8 cellular contexts compared by ENCODE assay signal in genomic region chr4:152935661-152936445, GRCh38. TPM values are rescaled to one million over a fixed set of nuclear protein-coding genes. Genes with fewer than 3 reads are reported as not detected.
A peak's percentile ranks its signal among the peaks of the same experiment; 100 is the strongest.
DNase-seq lines count a peak whose midpoint lies in the region; ATAC-seq, FAIRE-seq and TF ChIP-seq lines count a peak whose summit lies in the region.

Gene FHDC1, plus strand, starts transcription at chr4:152936323. Its CDS starts 6,735 bp downstream, at chr4:152943058.

- no peak within 1 kb of the TSS for H3K27ac Mint-ChIP-seq in activated naive CD8-positive, alpha-beta T cell treated with anti-CD3 and anti-CD28 coated beads, Interleukin-2, amount 50 U/mL, for 24 hours

- peak; percentile 20 for ATAC-seq in activated naive CD8-positive, alpha-beta T cell treated with anti-CD3 and anti-CD28 coated beads, Interleukin-2, amount 50 U/mL, for 24 hours
- ATAC-seq in gastrocnemius medialis = peak; percentile 30 to 40
- ATAC-seq in GM18519 (IDR thresholded peaks at IDR 0.05; ENCODE audit: low FRiP score, unreplicated experiment) = no peak
- no peak for ATAC-seq in HG03095 (IDR thresholded peaks at IDR 0.05; ENCODE audit: unreplicated experiment)

- no peak for TF ChIP-seq POLR2A in GM12892 (IDR thresholded peaks at IDR 0.05; ENCODE audit: low read depth, low read length)
- no peak for TF ChIP-seq POLR2A in gastrocnemius medialis (IDR thresholded peaks at IDR 0.05)

- no peaks in the 10 kb centered on the region for H3K9me3 ChIP-seq in gastrocnemius medialis

- peaks cover 35 to 62% (median 50%) of the 10 kb centered on the region in 3 donors for H3K27me3 ChIP-seq in gastrocnemius medialis

- no peaks in the 10 kb centered on the region for H3K36me3 ChIP-seq in gastrocnemius medialis

- peaks cover 17% of the 10 kb centered on the region for H3K4me1 Mint-ChIP-seq in activated naive CD8-positive, alpha-beta T cell treated with anti-CD3 and anti-CD28 coated beads, Interleukin-2, amount 50 U/mL, for 24 hours

- peak within 1 kb of the TSS; percentile 55 for H3K4me3 Mint-ChIP-seq in activated naive CD8-positive, alpha-beta T cell treated with anti-CD3 and anti-CD28 coated beads, Interleukin-2, amount 50 U/mL, for 24 hours

- in situ Hi-C loops in gastrocnemius medialis (cut with MboI; ENCODE audit: low sequenced_read_pairs in 4 of 4) = no loop called here

- peak; percentile 17 for FAIRE-seq in GM12892 (lab: Jason Lieb, UNC)

- H3K9me3 Mint-ChIP-seq in activated naive CD8-positive, alpha-beta T cell treated with anti-CD3 and anti-CD28 coated beads, Interleukin-2, amount 50 U/mL, for 24 hours = no peaks in the 10 kb centered on the region

- H3K27me3 Mint-ChIP-seq in activated naive CD8-positive, alpha-beta T cell treated with anti-CD3 and anti-CD28 coated beads, Interleukin-2, amount 50 U/mL, for 24 hours = peaks cover 57% of the 10 kb centered on the region

- intact Hi-C loops in gastrocnemius medialis (cut with DNase I; ENCODE audit: low total_unique reads) = no loop called here

- DNase-seq in AG09309 (ENCODE audit: low read depth) (no peak), GM12892 (ENCODE audit: insufficient read length) (peak; percentile 32), NCI-H2107 treated with DMSO at 0.1 percent for 48 hours (lab: John Stamatoyannopoulos, UW; ENCODE audit: unreplicated experiment) (peak; percentile 37), iPS DF 19.7 (ENCODE audit: low read depth, low spot score) (peak; percentile 52), gastrocnemius medialis (no peak)
- peak; percentile 10 for DNase-seq in activated naive CD8-positive, alpha-beta T cell treated with anti-CD3 and anti-CD28 coated beads, Interleukin-2, amount 50 U/mL, for 24 hours

- H3K4me1 ChIP-seq in gastrocnemius medialis = peaks cover 0 to 18% of the 10 kb centered on the region in 2 donors

- H3K27ac ChIP-seq in gastrocnemius medialis = no peak within 1 kb of the TSS

- TF ChIP-seq CTCF in AG09309 (IDR thresholded peaks at IDR 0.05; ENCODE audit: control insufficient read depth, insufficient read depth, low read depth, low read length, missing control alignments) (no peak), gastrocnemius medialis (IDR thresholded peaks at IDR 0.05 in 4 of 5, conservative IDR thresholded peaks at IDR 0.05 in 1 of 5) (peak in 1 of 5 experiments; percentile 12)

- H3K4me3 ChIP-seq in AG09309 (ENCODE audit: control insufficient read depth, low read depth, low read length) = peak within 1 kb of the TSS; percentile 66
- peak within 1 kb of the TSS; percentile 61 to 72 (median 65) for H3K4me3 ChIP-seq in gastrocnemius medialis

- H3K36me3 Mint-ChIP-seq in activated naive CD8-positive, alpha-beta T cell treated with anti-CD3 and anti-CD28 coated beads, Interleukin-2, amount 50 U/mL, for 24 hours (ENCODE audit: low read depth) = no peaks in the 10 kb centered on the region

RNA-seq across cellular contexts. Expression of gene FHDC1, which starts in this region (rescaled TPM):
- 0.06 TPM for polyA plus RNA-seq in GM12892 (2012; ENCODE audit: missing spikeins)
- total RNA-seq in gastrocnemius medialis = under 1 TPM; 0.29 to 0.52 (median 0.45) TPM

Comparison
In these comparisons a context has a peak if more than half of its experiments do, and no peak if none do; other contexts are left out.
1. Peak in ATAC-seq and H3K4me3 ChIP-seq in gastrocnemius medialis; RNA of the gene not detected or under 1 TPM.
2. DNase-seq: peak in GM12892 (single experiment), NCI-H2107 treated with DMSO at 0.1 percent for 48 hours (single experiment), activated naive CD8-positive, alpha-beta T cell treated with anti-CD3 and anti-CD28 coated beads, Interleukin-2, amount 50 U/mL, for 24 hours (single experiment) and iPS DF 19.7 (single experiment); none in AG09309 (single experiment) and gastrocnemius medialis (0 of 2).